ENCODE assay signal across 18 cellular contexts in the genomic region with DNA sequence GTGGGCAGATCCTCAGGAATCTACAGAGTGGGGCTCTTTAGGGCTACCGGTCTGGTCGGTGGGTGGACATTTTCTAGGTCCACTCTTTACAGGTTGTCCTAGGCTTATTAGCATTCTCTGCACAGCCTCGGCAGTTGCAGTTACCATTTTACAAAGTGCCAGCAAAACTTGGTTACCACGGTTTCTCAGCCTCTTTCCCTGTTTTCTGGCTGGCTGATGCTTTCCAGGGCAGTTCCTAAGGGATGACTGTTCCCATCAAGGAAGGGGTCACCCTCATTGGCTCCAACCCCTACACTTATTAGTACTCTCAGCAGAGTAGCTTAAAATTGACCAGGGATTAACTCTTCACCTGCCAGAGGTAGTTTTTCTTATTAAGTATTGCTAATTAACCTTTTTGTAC. TPM values are rescaled to one million over a fixed set of nuclear protein-coding genes. Genes with fewer than 3 reads are reported as not detected.
"Had no signal": no experiment of that assay in that cellular context is flagged by ENCODE, and none has a peak within 500 bp of the region (broad histone marks: within the 10 kb centered on the region; RNA-seq: fewer than 3 reads in every experiment).

No MANE protein-coding gene starts in this region.

- H3K27ac Mint-ChIP-seq: activated CD4-positive, alpha-beta memory T cell treated with anti-CD3 and anti-CD28 coated beads, Interleukin-2, amount 10 ng/mL, durations not matched to agents 7 days and 5 days; activated CD4-positive, alpha-beta T cell treated with anti-CD3 and anti-CD28 coated beads for 36 hours; activated naive CD8-positive, alpha-beta T cell treated with anti-CD3 and anti-CD28 coated beads, Interleukin-2, amount 10 ng/mL, durations not matched to agents 7 days and 5 days; activated T-cell treated with anti-CD3 and anti-CD28 coated beads, Interleukin-2, amount 50 U/mL, for 72 hours; memory B cell; stimulated activated naive B cell treated with anti-CD40 and anti-IgM and Interleukin-4, amounts not matched to agents 10 μg/mL and 1 μg/mL and 100 μg/mL, for 72 hours had no signal

- H3K4me3 ChIP-seq: right lobe of liver, SK-N-MC, spleen, suprapubic skin had no signal

- H3K4me1 ChIP-seq: right lobe of liver had no signal

- H3K36me3 ChIP-seq: right lobe of liver, spleen, suprapubic skin had no signal

- H3K4me3 Mint-ChIP-seq: activated CD4-positive, alpha-beta memory T cell treated with anti-CD3 and anti-CD28 coated beads, Interleukin-2, amount 10 ng/mL, durations not matched to agents 7 days and 5 days; activated CD4-positive, alpha-beta T cell treated with anti-CD3 and anti-CD28 coated beads for 36 hours; activated naive CD8-positive, alpha-beta T cell treated with anti-CD3 and anti-CD28 coated beads, Interleukin-2, amount 10 ng/mL, durations not matched to agents 7 days and 5 days; activated T-cell treated with anti-CD3 and anti-CD28 coated beads, Interleukin-2, amount 50 U/mL, for 72 hours; memory B cell; stimulated activated naive B cell treated with anti-CD40 and anti-IgM and Interleukin-4, amounts not matched to agents 10 μg/mL and 1 μg/mL and 100 μg/mL, for 72 hours had no signal

- H3K4me1 Mint-ChIP-seq: activated CD4-positive, alpha-beta memory T cell treated with anti-CD3 and anti-CD28 coated beads, Interleukin-2, amount 10 ng/mL, durations not matched to agents 7 days and 5 days; activated CD4-positive, alpha-beta T cell treated with anti-CD3 and anti-CD28 coated beads for 36 hours; activated naive CD8-positive, alpha-beta T cell treated with anti-CD3 and anti-CD28 coated beads, Interleukin-2, amount 10 ng/mL, durations not matched to agents 7 days and 5 days; memory B cell had no signal

- DNase-seq: activated CD4-positive, alpha-beta memory T cell treated with anti-CD3 and anti-CD28 coated beads, Interleukin-2, amount 10 ng/mL, durations not matched to agents 7 days and 5 days; activated CD4-positive, alpha-beta T cell treated with anti-CD3 and anti-CD28 coated beads for 36 hours; activated CD8-positive, alpha-beta memory T cell treated with anti-CD3 and anti-CD28 coated beads, Interleukin-2, amount 50 U/mL, for 4 hours; activated naive CD8-positive, alpha-beta T cell treated with anti-CD3 and anti-CD28 coated beads, Interleukin-2, amount 10 ng/mL, durations not matched to agents 7 days and 5 days; activated T-cell treated with anti-CD3 and anti-CD28 coated beads, Interleukin-2, amount 50 U/mL, for 72 hours; central memory CD4-positive, alpha-beta T cell; left cardiac atrium; right lobe of liver; spleen; stimulated activated CD4-positive, alpha-beta T cell treated with anti-CD3 and anti-CD28 coated beads, Interleukin-1b, Interleukin-23, amount 100 ng/mL, for 48 hours; stimulated activated naive B cell treated with anti-CD40 and anti-IgM and Interleukin-4, amounts not matched to agents 10 μg/mL and 1 μg/mL and 100 μg/mL, for 72 hours; T-helper 1 cell had no signal

- ATAC-seq: activated CD4-positive, alpha-beta T cell treated with anti-CD3 and anti-CD28 coated beads for 36 hours; activated T-cell treated with anti-CD3 and anti-CD28 coated beads, Interleukin-2, amount 50 U/mL, for 72 hours; left cardiac atrium; right lobe of liver; stimulated activated naive B cell treated with anti-CD40 and anti-IgM and Interleukin-4, amounts not matched to agents 10 μg/mL and 1 μg/mL and 100 μg/mL, for 72 hours had no signal

- H3K9me3 ChIP-seq: right lobe of liver, spleen, suprapubic skin had no signal

- H3K27me3 Mint-ChIP-seq: activated CD4-positive, alpha-beta memory T cell treated with anti-CD3 and anti-CD28 coated beads, Interleukin-2, amount 10 ng/mL, durations not matched to agents 7 days and 5 days had no signal

- H3K36me3 Mint-ChIP-seq: activated naive CD8-positive, alpha-beta T cell treated with anti-CD3 and anti-CD28 coated beads, Interleukin-2, amount 10 ng/mL, durations not matched to agents 7 days and 5 days; memory B cell; stimulated activated naive B cell treated with anti-CD40 and anti-IgM and Interleukin-4, amounts not matched to agents 10 μg/mL and 1 μg/mL and 100 μg/mL, for 72 hours had no signal

- H3K27ac ChIP-seq: right lobe of liver, SK-N-MC, spleen, suprapubic skin, VCaP had no signal

- H3K9me3 Mint-ChIP-seq: activated CD4-positive, alpha-beta memory T cell treated with anti-CD3 and anti-CD28 coated beads, Interleukin-2, amount 10 ng/mL, durations not matched to agents 7 days and 5 days; activated naive CD8-positive, alpha-beta T cell treated with anti-CD3 and anti-CD28 coated beads, Interleukin-2, amount 10 ng/mL, durations not matched to agents 7 days and 5 days; memory B cell had no signal

- H3K27me3 ChIP-seq: right lobe of liver had no signal

RNA-seq across cellular contexts. Expression of a gene that starts 2.0 kb away (rescaled TPM):
- total RNA-seq: activated CD4-positive, alpha-beta memory T cell treated with anti-CD3 and anti-CD28 coated beads, Interleukin-2, amount 10 ng/mL, durations not matched to agents 7 days and 5 days; activated CD4-positive, alpha-beta T cell treated with anti-CD3 and anti-CD28 coated beads for 36 hours; activated naive CD8-positive, alpha-beta T cell treated with anti-CD3 and anti-CD28 coated beads, Interleukin-2, amount 10 ng/mL, durations not matched to agents 7 days and 5 days; activated T-cell treated with anti-CD3 and anti-CD28 coated beads, Interleukin-2, amount 50 U/mL, for 72 hours; astrocyte; dermis microvascular lymphatic vessel endothelial cell had no signal
